In the genomic region with DNA sequence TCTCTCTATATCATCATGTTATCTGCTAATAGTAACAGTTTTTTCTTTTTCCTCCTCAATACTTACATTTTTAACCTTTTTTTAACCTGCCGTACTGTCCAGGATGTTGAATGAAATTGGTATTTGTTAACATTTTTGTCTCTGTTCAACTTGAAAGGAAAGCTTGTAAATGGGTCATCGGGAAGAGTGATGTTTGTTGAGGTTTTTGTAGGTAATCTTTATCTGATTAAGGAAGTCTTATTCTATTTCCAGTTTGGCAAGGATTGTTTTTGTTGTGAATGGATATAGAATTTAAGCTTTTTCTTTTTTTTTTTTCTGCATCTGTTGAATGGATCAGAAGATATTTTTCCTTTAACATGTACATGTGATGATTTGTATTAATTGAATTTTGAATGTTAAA, we compare ENCODE assay signal across 23 cellular contexts. TPM values are rescaled to one million over a fixed set of nuclear protein-coding genes. Genes with fewer than 3 reads are reported as not detected.
"Had no signal": no experiment of that assay in that cellular context is flagged by ENCODE, and none has a peak within 500 bp of the region (broad histone marks: within the 10 kb centered on the region; RNA-seq: fewer than 3 reads in every experiment).

No MANE protein-coding gene starts in this region.

- H3K9me3 ChIP-seq: left ventricle myocardium inferior, ovary, right atrium auricular region, right lobe of liver, stomach, testis, thyroid gland, transverse colon, uterus had no signal

- DNase-seq: islet precursor cell; left ventricle myocardium inferior; mesendoderm; naive B cell; ovary; right lobe of liver; stimulated activated CD4-positive, alpha-beta T cell treated with anti-CD3 and anti-CD28 coated beads, Interleukin-1b, Interleukin-23, amount 100 ng/mL, for 48 hours; stimulated activated CD4-positive, alpha-beta T cell treated with anti-CD3 and anti-CD28 coated beads, Interleukin-4, amount 100 ng/mL, for 1 hour; stimulated activated naive B cell treated with anti-CD40 and anti-IgM and Interleukin-4, amounts not matched to agents 10 μg/mL and 1 μg/mL and 100 μg/mL, for 72 hours; stimulated activated naive CD8-positive, alpha-beta T cell treated with anti-CD3 and anti-CD28 coated beads, Interleukin-15, Interleukin-2, amounts not matched to agents 100 U/mL and 50 U/mL, for 24 hours; stomach; testis; thyroid gland; transverse colon; uterus had no signal

- H3K4me3 Mint-ChIP-seq: mesothelial cell of epicardium; naive B cell; natural killer cell treated with Interleukin-12 subunit alpha and Interleukin-12 subunit beta and Interleukin-15 and Interleukin-18, amount 100 ng/mL, for 72 hours; stimulated activated naive B cell treated with anti-CD40 and anti-IgM and Interleukin-4, amounts not matched to agents 10 μg/mL and 1 μg/mL and 100 μg/mL, for 72 hours had no signal

- H3K4me1 Mint-ChIP-seq: naive B cell; stimulated activated naive B cell treated with anti-CD40 and anti-IgM and Interleukin-4, amounts not matched to agents 10 μg/mL and 1 μg/mL and 100 μg/mL, for 72 hours had no signal

- H3K4me3 ChIP-seq: hepatocyte, left ventricle myocardium inferior, lung, ovary, right atrium auricular region, right lobe of liver, smooth muscle cell, stomach, testis, thyroid gland, transverse colon, uterus had no signal

- H2AFZ ChIP-seq: hepatocyte had no signal

- H3K9me3 Mint-ChIP-seq: naive B cell; natural killer cell treated with Interleukin-12 subunit alpha and Interleukin-12 subunit beta and Interleukin-15 and Interleukin-18, amount 100 ng/mL, for 72 hours; stimulated activated naive B cell treated with anti-CD40 and anti-IgM and Interleukin-4, amounts not matched to agents 10 μg/mL and 1 μg/mL and 100 μg/mL, for 72 hours had no signal

- H3K79me2 ChIP-seq: hepatocyte had no signal

- H3K36me3 Mint-ChIP-seq: mesothelial cell of epicardium; naive B cell; natural killer cell treated with Interleukin-12 subunit alpha and Interleukin-12 subunit beta and Interleukin-15 and Interleukin-18, amount 100 ng/mL, for 72 hours; stimulated activated naive B cell treated with anti-CD40 and anti-IgM and Interleukin-4, amounts not matched to agents 10 μg/mL and 1 μg/mL and 100 μg/mL, for 72 hours had no signal

- H3K27me3 ChIP-seq: hepatocyte, ovary, right atrium auricular region, right lobe of liver, stomach, testis, thyroid gland, transverse colon, uterus had no signal

- H3K36me3 ChIP-seq: left ventricle myocardium inferior, ovary, right atrium auricular region, right lobe of liver, stomach, thyroid gland, transverse colon, uterus had no signal

- H3K27ac Mint-ChIP-seq: mesothelial cell of epicardium; naive B cell; natural killer cell treated with Interleukin-12 subunit alpha and Interleukin-12 subunit beta and Interleukin-15 and Interleukin-18, amount 100 ng/mL, for 72 hours; progenitor cell of endocrine pancreas; stimulated activated naive B cell treated with anti-CD40 and anti-IgM and Interleukin-4, amounts not matched to agents 10 μg/mL and 1 μg/mL and 100 μg/mL, for 72 hours had no signal

- H3K4me1 ChIP-seq: testis had no signal

- H3K4me2 ChIP-seq: hepatocyte, smooth muscle cell had no signal

- ATAC-seq: natural killer cell treated with Interleukin-12 subunit alpha and Interleukin-12 subunit beta and Interleukin-15 and Interleukin-18, amount 100 ng/mL, for 72 hours; right lobe of liver; stimulated activated naive B cell treated with anti-CD40 and anti-IgM and Interleukin-4, amounts not matched to agents 10 μg/mL and 1 μg/mL and 100 μg/mL, for 72 hours; stimulated activated naive CD8-positive, alpha-beta T cell treated with anti-CD3 and anti-CD28 coated beads, Interleukin-15, Interleukin-2, amounts not matched to agents 100 U/mL and 50 U/mL, for 24 hours had no signal

- H3K27ac ChIP-seq: hepatocyte, left ventricle myocardium inferior, ovary, right atrium auricular region, right lobe of liver, stomach, testis, thyroid gland, transverse colon, uterus had no signal

RNA-seq across cellular contexts. Expression of gene NNMT, which starts 8.1 kb away (rescaled TPM):
- total RNA-seq: natural killer cell treated with Interleukin-12 subunit alpha and Interleukin-12 subunit beta and Interleukin-15 and Interleukin-18, amount 100 ng/mL, for 72 hours had no signal
- polyA plus RNA-seq: neural cell had no signal
